Comparison of ENCODE assay signal across 26 cellular contexts in genomic region chr5:94759022-94759421, GRCh38.
"Had no signal": no experiment of that assay in that cellular context is flagged by ENCODE, and none has a peak within 500 bp of the region (broad histone marks: within the 10 kb centered on the region; RNA-seq: fewer than 3 reads in every experiment).

No MANE protein-coding gene starts in this region.

- H3K27me3 Mint-ChIP-seq: dendritic cell treated with granulocyte-macrophage colony-stimulating factor and Interleukin-4, amounts not matched to agents 40 ng/mL and 50 ng/mL, for 4 days had no signal

- DNase-seq: colonic mucosa; cortex of kidney; dermis blood vessel endothelial cell; dorsolateral prefrontal cortex; effector CD4-positive, alpha-beta T cell; effector CD8-positive, alpha-beta T cell; effector memory CD4-positive, alpha-beta T cell; effector memory CD8-positive, alpha-beta T cell; endodermal cell; erythroblast; esophagus squamous epithelium; foreskin fibroblast; foreskin keratinocyte; foreskin melanocyte; gastrocnemius medialis; glutamatergic neuron; head of caudate nucleus; heart left ventricle; heart right ventricle had no signal

- H3K4me3 ChIP-seq: colonic mucosa, coronary artery, dorsolateral prefrontal cortex, esophagus muscularis mucosa, esophagus squamous epithelium, gastrocnemius medialis, gastroesophageal sphincter, heart left ventricle, heart right ventricle, hepatocyte had no signal

- H3K27ac Mint-ChIP-seq: dendritic cell treated with granulocyte-macrophage colony-stimulating factor and Interleukin-4, amounts not matched to agents 40 ng/mL and 50 ng/mL, for 4 days; effector memory CD8-positive, alpha-beta T cell; endodermal cell had no signal

- H3K9me3 Mint-ChIP-seq: dendritic cell treated with granulocyte-macrophage colony-stimulating factor and Interleukin-4, amounts not matched to agents 40 ng/mL and 50 ng/mL, for 4 days; effector memory CD8-positive, alpha-beta T cell; endodermal cell had no signal

- H3K79me2 ChIP-seq: hepatocyte had no signal

- H3K4me3 Mint-ChIP-seq: dendritic cell treated with granulocyte-macrophage colony-stimulating factor and Interleukin-4, amounts not matched to agents 40 ng/mL and 50 ng/mL, for 4 days; effector memory CD8-positive, alpha-beta T cell; endodermal cell had no signal

- H2AFZ ChIP-seq: hepatocyte had no signal

- H3K4me1 ChIP-seq: colonic mucosa, esophagus muscularis mucosa, esophagus squamous epithelium, foreskin keratinocyte, gastrocnemius medialis, gastroesophageal sphincter, heart left ventricle, heart right ventricle had no signal

- H3K27ac ChIP-seq: colonic mucosa, coronary artery, dorsolateral prefrontal cortex, epithelial cell of prostate, esophagus muscularis mucosa, esophagus squamous epithelium, foreskin keratinocyte, gastrocnemius medialis, gastroesophageal sphincter, heart left ventricle, heart right ventricle, hepatocyte had no signal

- H3K9me3 ChIP-seq: colonic mucosa, esophagus muscularis mucosa, esophagus squamous epithelium, gastrocnemius medialis, gastroesophageal sphincter, heart left ventricle, heart right ventricle had no signal

- H3K4me1 Mint-ChIP-seq: endodermal cell had no signal

- H3K36me3 ChIP-seq: colonic mucosa, esophagus muscularis mucosa, esophagus squamous epithelium, gastrocnemius medialis, gastroesophageal sphincter, heart left ventricle, heart right ventricle had no signal

- H3K4me2 ChIP-seq: hepatocyte had no signal

- ATAC-seq: effector memory CD8-positive, alpha-beta T cell; esophagus mucosa; foreskin keratinocyte; gastrocnemius medialis; gastroesophageal sphincter; heart left ventricle; heart right ventricle had no signal

- H3K27me3 ChIP-seq: colonic mucosa, dorsolateral prefrontal cortex, esophagus muscularis mucosa, esophagus squamous epithelium, foreskin keratinocyte, gastrocnemius medialis, gastroesophageal sphincter, heart left ventricle, heart right ventricle, hepatocyte had no signal
